ENCODE assay signal across 33 cellular contexts in genomic region chr19:33878912-33879810, GRCh38.
DNase-seq lines count a peak whose midpoint lies in the region; ATAC-seq, FAIRE-seq and TF ChIP-seq lines count a peak whose summit lies in the region.
"Had no signal": no experiment of that assay in that cellular context is flagged by ENCODE, and none has a peak within 500 bp of the region (broad histone marks: within the 10 kb centered on the region; RNA-seq: fewer than 3 reads in every experiment).

No MANE protein-coding gene starts in this region.

- CTCF ChIA-PET in endothelial cell of umbilical vein (lab: Charles Lee), result interaction anchor here (1.1 kb wide), 1 partner anchor 11 kb away, joined by 3 read pairs; no protein-coding TSS in a partner anchor

- POLR2A ChIA-PET in endothelial cell of umbilical vein (lab: Charles Lee), result no interaction called here

- dilution Hi-C loops in endothelial cell of umbilical vein (cut with MboI; ENCODE audit: extremely low pct_ligation_motif_present, low sequenced_read_pairs), result no loop called here

- 0 out of 2 replicates have a peak, but pooled peaks cover 7% of the 10 kb centered on the region for H3K27me3 ChIP-seq in SJCRH30
- no peaks in the 10 kb centered on the region for H3K27me3 ChIP-seq in endothelial cell of umbilical vein (ENCODE audit: control insufficient read depth in 2 of 2, insufficient read depth in 2 of 2, low read length in 2 of 2)
- H3K27me3 ChIP-seq in pancreas, result no peaks in the 10 kb centered on the region
- no peaks in the 10 kb centered on the region for H3K27me3 ChIP-seq in testis
- H3K27me3 ChIP-seq: ascending aorta, MG63 had no signal

- H3K4me2 ChIP-seq in endothelial cell of umbilical vein (ENCODE audit: insufficient read depth, low read length), result no peak overlapping the region

- no peak for TF ChIP-seq POLR2A in endothelial cell of umbilical vein (IDR thresholded peaks at IDR 0.05; ENCODE audit: low read depth, low read length)
- no peak for TF ChIP-seq POLR2A in testis (IDR thresholded peaks at IDR 0.05)

- peak; percentile 57 for DNase-seq in GM12865 (ENCODE audit: low read depth)
- DNase-seq in SJCRH30, result no peak
- no peak for DNase-seq in endothelial cell of umbilical vein (ENCODE audit: low read depth, low spot score)
- peak in 1 of 6 donors; percentile 7 for DNase-seq in pancreas
- no peak for DNase-seq in kidney tubule cell (ENCODE audit: low spot score)
- no peak for DNase-seq in central memory CD4-positive, alpha-beta T cell
- DNase-seq in testis, result no peak
- DNase-seq: activated CD4-positive, alpha-beta T cell treated with anti-CD3 and anti-CD28 coated beads for 48 hours; activated CD8-positive, alpha-beta memory T cell treated with anti-CD3 and anti-CD28 coated beads for 24 hours; activated effector memory CD4-positive, alpha-beta T cell treated with anti-CD3 and anti-CD28 coated beads, Interleukin-2, amount 50 U/mL, for 16 hours; activated naive CD8-positive, alpha-beta T cell treated with anti-CD3 and anti-CD28 coated beads for 36 hours; activated T-cell treated with anti-CD3 and anti-CD28 coated beads, Interleukin-2, amount 50 U/mL, for 1 hour; DND-41; effector CD8-positive, alpha-beta T cell; head of caudate nucleus; left colon; MG63; naive B cell; NCI-H1417; NCI-H2081; NCI-H82; occipital lobe; PC-3; stimulated activated CD4-positive, alpha-beta T cell treated with anti-CD3 and anti-CD28 coated beads, Interleukin-12 subunit alpha, Interleukin-12 subunit beta, amount 100 ng/mL, for 4 hours; stimulated activated CD4-positive, alpha-beta T cell treated with anti-CD3 and anti-CD28 coated beads, Interleukin-4, amount 100 ng/mL, for 24 hours had no signal

- H3K9ac ChIP-seq in endothelial cell of umbilical vein (replicated peaks; ENCODE audit: extremely low read depth, insufficient read depth, low read length), result no peak overlapping the region

- H3K79me2 ChIP-seq in endothelial cell of umbilical vein (ENCODE audit: control insufficient read depth, insufficient read depth, low read length), result no peaks in the 10 kb centered on the region

- 72 to 74% methylated on average over 11 of the region's 11 CpGs for WGBS in pancreas, 2 donors
- WGBS in testis, 2 donors, result 79 to 80% methylated on average over 7 to 11 of the region's 11 CpGs

- intact Hi-C loops in endothelial cell of umbilical vein (cut with micrococcal nuclease) (no loop called here), pancreas (cut with DNase I) (no loop called here), testis (cut with DNase I; ENCODE audit: low total_unique reads) (no loop called here)

- ATAC-seq in pancreas (no peak), GM21576 (IDR thresholded peaks at IDR 0.05; ENCODE audit: unreplicated experiment) (no peak)
- ATAC-seq: K562; left colon; PC-3; stimulated activated effector memory CD8-positive, alpha-beta T cell treated with anti-CD3 and anti-CD28 coated beads, Interleukin-12 subunit alpha, Interleukin-12 subunit beta, amount 100 ng/mL, for 72 hours had no signal

- H3K27ac ChIP-seq in SJCRH30 (peak overlapping the region; percentile 15; the same call in 1 of the 2 replicates), endothelial cell of umbilical vein (ENCODE audit: insufficient read depth, low read depth, low read length) (no peak overlapping the region), pancreas (peak overlapping the region; percentile 10 to 58 (median 46)), testis (peak overlapping the region in 1 of 2 donors; percentile 73)
- H3K27ac ChIP-seq: ascending aorta, C4-2B, VCaP had no signal

- peak overlapping the region; percentile 68 for H2AFZ ChIP-seq in endothelial cell of umbilical vein (ENCODE audit: low read depth, low read length)

- BruUV-seq in endothelial cell of umbilical vein (replicated peaks; lab: Mats Ljungman, UMichigan), result no TSS peak

- TF ChIP-seq CTCF in GM12865 (IDR thresholded peaks at IDR 0.05; ENCODE audit: insufficient read depth, low read depth, low read length, missing control alignments) (no peak), endothelial cell of umbilical vein (IDR thresholded peaks at IDR 0.05; ENCODE audit: extremely low read depth in 1 of 2, insufficient read depth in 1 of 2, low read depth in 1 of 2, low read length in 2 of 2) (no peak), pancreas (IDR thresholded peaks at IDR 0.05) (no peak), testis (IDR thresholded peaks at IDR 0.05) (no peak)

- no peak for FAIRE-seq in endothelial cell of umbilical vein (lab: Jason Lieb, UNC)
- FAIRE-seq in pancreas (lab: Jason Lieb, UNC), result no peak
- FAIRE-seq: colon, K562, urothelium cell line had no signal

- H3K4me3 ChIP-seq in GM12865 (ENCODE audit: low read depth, low read length) (peak overlapping the region; percentile 28), SJCRH30 (no peak overlapping the region), endothelial cell of umbilical vein (replicated peaks in 1 of 3; ENCODE audit: insufficient read depth in 1 of 3, low read depth in 1 of 3, low read length in 3 of 3) (no peak overlapping the region), pancreas (no peak overlapping the region), testis (no peak overlapping the region)
- H3K4me3 ChIP-seq: ascending aorta, K562, MG63 had no signal

- no peaks in the 10 kb centered on the region for H4K20me1 ChIP-seq in endothelial cell of umbilical vein (replicated peaks; ENCODE audit: control insufficient read depth, extremely low read depth, insufficient read depth, low read length)

- H3K9me3 ChIP-seq in SJCRH30 (replicated peaks), result no peaks in the 10 kb centered on the region
- H3K9me3 ChIP-seq in endothelial cell of umbilical vein (replicated peaks; ENCODE audit: control insufficient read depth, insufficient read depth, low read length), result no peaks in the 10 kb centered on the region
- H3K9me3 ChIP-seq in pancreas, result no peaks in the 10 kb centered on the region
- H3K9me3 ChIP-seq in testis, result no peaks in the 10 kb centered on the region
- H3K9me3 ChIP-seq: ascending aorta, MG63 had no signal

- H3K9me1 ChIP-seq in endothelial cell of umbilical vein (replicated peaks; ENCODE audit: control insufficient read depth, extremely low read depth, insufficient read depth, low read length), result no peaks in the 10 kb centered on the region

- H3K36me3 ChIP-seq in SJCRH30 (no peaks in the 10 kb centered on the region), endothelial cell of umbilical vein (ENCODE audit: control insufficient read depth in 2 of 2, extremely low read depth in 1 of 2, insufficient read depth in 2 of 2, low read length in 2 of 2) (no peaks in the 10 kb centered on the region), pancreas (no peaks in the 10 kb centered on the region), testis (ENCODE audit: low read depth, missing control alignments) (no peaks in the 10 kb centered on the region)
- H3K36me3 ChIP-seq: ascending aorta, MG63 had no signal

- peaks cover 12% of the 10 kb centered on the region for H3K4me1 ChIP-seq in SJCRH30
- H3K4me1 ChIP-seq in endothelial cell of umbilical vein (ENCODE audit: control insufficient read depth, extremely low read depth, insufficient read depth, low read length), result peaks cover 23% of the 10 kb centered on the region
- peaks cover 0 to 23% (median 18%) of the 10 kb centered on the region in 3 donors for H3K4me1 ChIP-seq in pancreas
- H3K4me1 ChIP-seq in testis, result peaks cover 9% of the 10 kb centered on the region
- H3K4me1 ChIP-seq: ascending aorta had no signal

TF ChIP-seq in endothelial cell of umbilical vein, 7 proteins besides CTCF, POLR2A, EP300 and RAD21:
- TF ChIP-seq FOS (IDR thresholded peaks at IDR 0.05; ENCODE audit: borderline replicate concordance, insufficient read depth, low read length), result no peak
- TF ChIP-seq GATA2 (IDR thresholded peaks at IDR 0.05; ENCODE audit: insufficient read depth, insufficient read length, low read depth, low read length), result no peak
- TF ChIP-seq POLR2AphosphoS5 (IDR thresholded peaks at IDR 0.05; ENCODE audit: insufficient read depth, low read depth, low read length), result no peak
- TF ChIP-seq MAX (IDR thresholded peaks at IDR 0.05; ENCODE audit: insufficient read depth, insufficient read length), result no peak
- TF ChIP-seq JUN (IDR thresholded peaks at IDR 0.05; ENCODE audit: borderline replicate concordance, insufficient read depth, insufficient read length, low read depth), result no peak
- no peak for TF ChIP-seq EZH2 (IDR thresholded peaks at IDR 0.05; ENCODE audit: borderline replicate concordance, low read depth, low read length, severe bottlenecking)
- no peak for TF ChIP-seq MYC (IDR thresholded peaks at IDR 0.05; ENCODE audit: low read depth, low read length)
